Comparison of ENCODE assay signal across 23 cellular contexts in genomic region chr1:102262994-102263393, GRCh38.
"Had no signal": no experiment of that assay in that cellular context is flagged by ENCODE, and none has a peak within 500 bp of the region (broad histone marks: within the 10 kb centered on the region; RNA-seq: fewer than 3 reads in every experiment).

No MANE protein-coding gene starts in this region.

- H3K36me3 ChIP-seq: adrenal gland, gastrocnemius medialis, heart right ventricle, neutrophil, right lobe of liver, upper lobe of left lung had no signal

- H3K27ac Mint-ChIP-seq: activated CD4-positive, alpha-beta memory T cell treated with anti-CD3 and anti-CD28 coated beads for 36 hours; activated CD4-positive, alpha-beta T cell treated with anti-CD3 and anti-CD28 coated beads for 36 hours; activated naive CD4-positive, alpha-beta T cell treated with anti-CD3 and anti-CD28 coated beads, Interleukin-2, amount 50 U/mL, for 72 hours; activated T-helper 1 cell treated with anti-CD3 and anti-CD28 coated beads, Interleukin-12 subunit alpha, Interleukin-12 subunit beta, Interleukin-2, Interleukin-4 antibody, amounts not matched to agents 30 ng/mL and 10 ng/mL and 1 ng/mL, durations not matched to agents 14 hours and 24 hours and 36 hours; immature natural killer cell; naive thymus-derived CD4-positive, alpha-beta T cell; stimulated activated memory B cell treated with anti-CD40 and anti-IgM and Interleukin-4, amounts not matched to agents 10 μg/mL and 1 μg/mL and 100 μg/mL, for 72 hours; WTC11 had no signal

- H3K9me3 ChIP-seq: adrenal gland, gastrocnemius medialis, heart right ventricle, mucosa of descending colon, neutrophil, right lobe of liver, testis, upper lobe of left lung had no signal

- H3K9me3 Mint-ChIP-seq: activated T-helper 1 cell treated with anti-CD3 and anti-CD28 coated beads, Interleukin-12 subunit alpha, Interleukin-12 subunit beta, Interleukin-2, Interleukin-4 antibody, amounts not matched to agents 30 ng/mL and 10 ng/mL and 1 ng/mL, durations not matched to agents 14 hours and 24 hours and 36 hours; stimulated activated memory B cell treated with anti-CD40 and anti-IgM and Interleukin-4, amounts not matched to agents 10 μg/mL and 1 μg/mL and 100 μg/mL, for 72 hours had no signal

- H3K4me1 Mint-ChIP-seq: activated CD4-positive, alpha-beta T cell treated with anti-CD3 and anti-CD28 coated beads for 36 hours; immature natural killer cell; naive thymus-derived CD4-positive, alpha-beta T cell; stimulated activated memory B cell treated with anti-CD40 and anti-IgM and Interleukin-4, amounts not matched to agents 10 μg/mL and 1 μg/mL and 100 μg/mL, for 72 hours; WTC11 had no signal

- H3K4me1 ChIP-seq: adrenal gland, gastrocnemius medialis, heart right ventricle, parathyroid adenoma, right lobe of liver, testis, upper lobe of left lung had no signal

- H3K4me3 Mint-ChIP-seq: activated CD4-positive, alpha-beta memory T cell treated with anti-CD3 and anti-CD28 coated beads for 36 hours; activated CD4-positive, alpha-beta T cell treated with anti-CD3 and anti-CD28 coated beads for 36 hours; activated T-helper 1 cell treated with anti-CD3 and anti-CD28 coated beads, Interleukin-12 subunit alpha, Interleukin-12 subunit beta, Interleukin-2, Interleukin-4 antibody, amounts not matched to agents 30 ng/mL and 10 ng/mL and 1 ng/mL, durations not matched to agents 14 hours and 24 hours and 36 hours; immature natural killer cell; naive thymus-derived CD4-positive, alpha-beta T cell; stimulated activated memory B cell treated with anti-CD40 and anti-IgM and Interleukin-4, amounts not matched to agents 10 μg/mL and 1 μg/mL and 100 μg/mL, for 72 hours; WTC11 had no signal

- H3K27ac ChIP-seq: adrenal gland, gastrocnemius medialis, heart right ventricle, neutrophil, parathyroid adenoma, right lobe of liver, testis, upper lobe of left lung had no signal

- H3K4me3 ChIP-seq: adrenal gland, gastrocnemius medialis, heart right ventricle, mucosa of descending colon, right lobe of liver, testis, upper lobe of left lung had no signal

- H3K9ac ChIP-seq: parathyroid adenoma had no signal

- H3K27me3 Mint-ChIP-seq: activated CD4-positive, alpha-beta memory T cell treated with anti-CD3 and anti-CD28 coated beads for 36 hours; activated CD4-positive, alpha-beta T cell treated with anti-CD3 and anti-CD28 coated beads for 36 hours; naive thymus-derived CD4-positive, alpha-beta T cell; stimulated activated memory B cell treated with anti-CD40 and anti-IgM and Interleukin-4, amounts not matched to agents 10 μg/mL and 1 μg/mL and 100 μg/mL, for 72 hours had no signal

- ATAC-seq: activated CD4-positive, alpha-beta T cell treated with anti-CD3 and anti-CD28 coated beads for 36 hours; activated naive CD4-positive, alpha-beta T cell treated with anti-CD3 and anti-CD28 coated beads, Interleukin-2, amount 50 U/mL, for 72 hours; gastrocnemius medialis; heart right ventricle; left ventricle myocardium superior; mucosa of descending colon; naive thymus-derived CD4-positive, alpha-beta T cell; right lobe of liver; stimulated activated memory B cell treated with anti-CD40 and anti-IgM and Interleukin-4, amounts not matched to agents 10 μg/mL and 1 μg/mL and 100 μg/mL, for 72 hours; WTC11 had no signal

- H2AFZ ChIP-seq: parathyroid adenoma had no signal

- DNase-seq: activated CD4-positive, alpha-beta memory T cell treated with anti-CD3 and anti-CD28 coated beads for 36 hours; activated CD4-positive, alpha-beta T cell treated with anti-CD3 and anti-CD28 coated beads for 36 hours; activated gamma-delta T cell treated with Interleukin-2 at 50 U/mL for 16 hours; activated T-cell treated with anti-CD3 and anti-CD28 coated beads for 4 hours; adrenal gland; cerebellar nuclear complex; effector CD4-positive, alpha-beta T cell; gastrocnemius medialis; heart right ventricle; immature natural killer cell; left ventricle myocardium superior; mucosa of descending colon; naive thymus-derived CD4-positive, alpha-beta T cell; right lobe of liver; stimulated activated CD4-positive, alpha-beta T cell treated with anti-CD3 and anti-CD28 coated beads, Interleukin-4, amount 100 ng/mL, for 4 hours; testis; upper lobe of left lung had no signal

- H3K27me3 ChIP-seq: adrenal gland, gastrocnemius medialis, heart right ventricle, neutrophil, right lobe of liver, testis, upper lobe of left lung had no signal

- H3K36me3 Mint-ChIP-seq: activated CD4-positive, alpha-beta memory T cell treated with anti-CD3 and anti-CD28 coated beads for 36 hours; activated naive CD4-positive, alpha-beta T cell treated with anti-CD3 and anti-CD28 coated beads, Interleukin-2, amount 50 U/mL, for 72 hours; immature natural killer cell; naive thymus-derived CD4-positive, alpha-beta T cell; stimulated activated memory B cell treated with anti-CD40 and anti-IgM and Interleukin-4, amounts not matched to agents 10 μg/mL and 1 μg/mL and 100 μg/mL, for 72 hours; WTC11 had no signal
